14 cellular contexts compared by ENCODE assay signal in genomic region chr2:60216452-60216995, GRCh38.
"Had no signal": no experiment of that assay in that cellular context is flagged by ENCODE, and none has a peak within 500 bp of the region (broad histone marks: within the 10 kb centered on the region; RNA-seq: fewer than 3 reads in every experiment).

No MANE protein-coding gene starts in this region.

- ATAC-seq: foreskin keratinocyte, left ventricle myocardium superior had no signal

- H3K9me3 Mint-ChIP-seq: activated CD4-positive, alpha-beta memory T cell treated with anti-CD3 and anti-CD28 coated beads, Interleukin-2, amount 10 ng/mL, durations not matched to agents 7 days and 5 days; neural crest cell; T-helper 2 cell treated with Interferon-gamma antibody and Interleukin-4, amounts not matched to agents 5 μg/mL and 100 μg/mL, for 36 hours had no signal

- H3K4me3 Mint-ChIP-seq: activated CD4-positive, alpha-beta memory T cell treated with anti-CD3 and anti-CD28 coated beads, Interleukin-2, amount 10 ng/mL, durations not matched to agents 7 days and 5 days; neural crest cell; T-helper 2 cell treated with Interferon-gamma antibody and Interleukin-4, amounts not matched to agents 5 μg/mL and 100 μg/mL, for 36 hours had no signal

- H3K36me3 ChIP-seq: esophagus muscularis mucosa, pancreas, suprapubic skin, upper lobe of left lung had no signal

- H3K27ac ChIP-seq: dorsolateral prefrontal cortex, esophagus muscularis mucosa, foreskin keratinocyte, pancreas, suprapubic skin, upper lobe of left lung had no signal

- H3K9me3 ChIP-seq: esophagus muscularis mucosa, pancreas, suprapubic skin, upper lobe of left lung had no signal

- H3K27me3 ChIP-seq: esophagus muscularis mucosa, foreskin keratinocyte, pancreas, suprapubic skin, upper lobe of left lung had no signal

- H3K27ac Mint-ChIP-seq: activated CD4-positive, alpha-beta memory T cell treated with anti-CD3 and anti-CD28 coated beads, Interleukin-2, amount 10 ng/mL, durations not matched to agents 7 days and 5 days; T-helper 2 cell treated with Interferon-gamma antibody and Interleukin-4, amounts not matched to agents 5 μg/mL and 100 μg/mL, for 36 hours had no signal

- H3K4me1 Mint-ChIP-seq: activated CD4-positive, alpha-beta memory T cell treated with anti-CD3 and anti-CD28 coated beads, Interleukin-2, amount 10 ng/mL, durations not matched to agents 7 days and 5 days had no signal

- H3K27me3 Mint-ChIP-seq: activated CD4-positive, alpha-beta memory T cell treated with anti-CD3 and anti-CD28 coated beads, Interleukin-2, amount 10 ng/mL, durations not matched to agents 7 days and 5 days had no signal

- H3K4me3 ChIP-seq: esophagus muscularis mucosa, pancreas, suprapubic skin, upper lobe of left lung had no signal

- DNase-seq: activated CD4-positive, alpha-beta memory T cell treated with anti-CD3 and anti-CD28 coated beads, Interleukin-2, amount 10 ng/mL, durations not matched to agents 7 days and 5 days; activated CD4-positive, alpha-beta T cell treated with anti-CD3 and anti-CD28 coated beads for 1 hour; activated naive CD4-positive, alpha-beta T cell; aorta; dorsolateral prefrontal cortex; foreskin keratinocyte; left ventricle myocardium superior; pancreas; stimulated activated naive CD4-positive, alpha-beta T cell; upper lobe of left lung had no signal
